2 cellular contexts compared by ENCODE assay signal in genomic region chr13:53143757-53144320, GRCh38.
TF ChIP-seq lines count a peak whose summit lies in the region.

No MANE protein-coding gene starts in this region.

TF ChIP-seq in HepG2, 621 proteins besides CTCF, POLR2A, EP300 and RAD21 (continued from another document):
- TF ChIP-seq CEBPB (IDR thresholded peaks at IDR 0.05; ENCODE audit: borderline replicate concordance, low read depth, low read length) (peak; percentile 80), CSRNP2 (CRISPR knock-in tag; conservative IDR thresholded peaks at IDR 0.05; ENCODE audit: low read depth) (no peak), CAMTA2 (CRISPR knock-in tag; IDR thresholded peaks at IDR 0.05; ENCODE audit: borderline replicate concordance) (no peak)

TF ChIP-seq in H1, 55 proteins besides CTCF, POLR2A, EP300 and RAD21 (continued from another document):
- TF ChIP-seq USF2 (IDR thresholded peaks at IDR 0.05; ENCODE audit: low read length) (no peak), CHD7 (IDR thresholded peaks at IDR 0.05; ENCODE audit: insufficient replicate concordance, low read length) (no peak), TAF7 (optimal IDR thresholded peaks at IDR 0.05; ENCODE audit: borderline replicate concordance, low read depth, low read length) (no peak), CEBPB (IDR thresholded peaks at IDR 0.05; ENCODE audit: low read depth, low read length) (peak; percentile 99), EZH2 (IDR thresholded peaks at IDR 0.05; ENCODE audit: low read depth, low read length, severe bottlenecking) (no peak), BACH1 (IDR thresholded peaks at IDR 0.05; ENCODE audit: low read length) (no peak)
TF ChIP-seq in H1: peak in this region for 1.
